20 cellular contexts compared by ENCODE assay signal in genomic region chr10:116186273-116186672, GRCh38.
"Had no signal": no experiment of that assay in that cellular context is flagged by ENCODE, and none has a peak within 500 bp of the region (broad histone marks: within the 10 kb centered on the region; RNA-seq: fewer than 3 reads in every experiment).

No MANE protein-coding gene starts in this region.

- H3K36me3 Mint-ChIP-seq: naive thymus-derived CD8-positive, alpha-beta T cell; stimulated activated effector memory CD8-positive, alpha-beta T cell treated with anti-CD3 and anti-CD28 coated beads, Interleukin-12 subunit alpha, Interleukin-12 subunit beta, amount 100 ng/mL, for 72 hours had no signal

- H3K27me3 ChIP-seq: esophagus squamous epithelium, foreskin keratinocyte, right atrium auricular region, suprapubic skin, thyroid gland, uterus had no signal

- FAIRE-seq: colon, kidney had no signal

- H3K27me3 Mint-ChIP-seq: dendritic cell treated with granulocyte-macrophage colony-stimulating factor and Interleukin-4, amounts not matched to agents 40 ng/mL and 50 ng/mL, for 4 days; effector memory CD8-positive, alpha-beta T cell had no signal

- H3K27ac ChIP-seq: esophagus squamous epithelium, foreskin keratinocyte, right atrium auricular region, suprapubic skin, thyroid gland, uterus had no signal

- H3K9me3 Mint-ChIP-seq: dendritic cell treated with granulocyte-macrophage colony-stimulating factor and Interleukin-4, amounts not matched to agents 40 ng/mL and 50 ng/mL, for 4 days; neural crest cell had no signal

- H3K4me1 Mint-ChIP-seq: stimulated activated effector memory CD8-positive, alpha-beta T cell treated with anti-CD3 and anti-CD28 coated beads, Interleukin-12 subunit alpha, Interleukin-12 subunit beta, amount 100 ng/mL, for 72 hours had no signal

- H3K27ac Mint-ChIP-seq: dendritic cell treated with granulocyte-macrophage colony-stimulating factor and Interleukin-4, amounts not matched to agents 40 ng/mL and 50 ng/mL, for 4 days; effector memory CD8-positive, alpha-beta T cell; stimulated activated effector memory CD8-positive, alpha-beta T cell treated with anti-CD3 and anti-CD28 coated beads, Interleukin-12 subunit alpha, Interleukin-12 subunit beta, amount 100 ng/mL, for 72 hours; type B pancreatic cell had no signal

- H3K4me1 ChIP-seq: esophagus squamous epithelium, foreskin keratinocyte, right atrium auricular region, suprapubic skin, thyroid gland, uterus had no signal

- H3K4me3 Mint-ChIP-seq: dendritic cell treated with granulocyte-macrophage colony-stimulating factor and Interleukin-4, amounts not matched to agents 40 ng/mL and 50 ng/mL, for 4 days; effector memory CD8-positive, alpha-beta T cell; naive thymus-derived CD8-positive, alpha-beta T cell; neural crest cell; stimulated activated effector memory CD8-positive, alpha-beta T cell treated with anti-CD3 and anti-CD28 coated beads, Interleukin-12 subunit alpha, Interleukin-12 subunit beta, amount 100 ng/mL, for 72 hours; type B pancreatic cell had no signal

- H3K36me3 ChIP-seq: esophagus squamous epithelium, right atrium auricular region, suprapubic skin, thyroid gland, uterus had no signal

- DNase-seq: effector memory CD8-positive, alpha-beta T cell; esophagus squamous epithelium; foreskin keratinocyte; kidney; left cardiac atrium; mucosa of descending colon; naive thymus-derived CD8-positive, alpha-beta T cell; posterior cingulate gyrus; stimulated activated CD4-positive, alpha-beta T cell treated with anti-CD3 and anti-CD28 coated beads, Interleukin-4, amount 100 ng/mL, for 1 hour; stimulated activated CD8-positive, alpha-beta memory T cell treated with anti-CD3 and anti-CD28 coated beads, Interleukin-4, amount 100 ng/mL, for 48 hours; stimulated activated naive CD8-positive, alpha-beta T cell treated with anti-CD3 and anti-CD28 coated beads, Interleukin-15, Interleukin-2, amounts not matched to agents 100 U/mL and 50 U/mL, for 24 hours; thyroid gland; uterus had no signal

- H3K9me3 ChIP-seq: esophagus squamous epithelium, mucosa of descending colon, right atrium auricular region, suprapubic skin, thyroid gland, uterus had no signal

- H3K4me3 ChIP-seq: esophagus squamous epithelium, mucosa of descending colon, right atrium auricular region, suprapubic skin, thyroid gland, uterus had no signal
